ENCODE assay signal across 1 cellular context in the genomic region with DNA sequence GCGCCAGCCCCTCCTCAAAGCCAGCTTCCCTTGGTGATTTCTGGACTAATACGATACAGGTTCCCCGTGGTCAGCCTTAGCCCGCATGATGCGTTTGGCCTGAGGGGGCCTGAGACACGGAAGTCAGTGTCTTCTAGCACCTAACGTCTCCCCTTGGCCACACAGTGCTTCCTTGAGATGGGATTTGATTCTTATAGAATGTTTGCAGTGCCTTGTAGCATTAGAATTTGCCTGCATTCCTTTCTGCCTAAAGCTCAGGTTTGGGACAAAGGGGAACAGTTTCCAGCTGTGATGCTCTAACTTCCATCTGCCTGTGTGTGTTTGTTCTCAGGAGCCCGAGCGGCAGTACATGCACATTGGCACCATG.
A peak's percentile ranks its signal among the peaks of the same experiment; 100 is the strongest.
TF ChIP-seq lines count a peak whose summit lies in the region.

No MANE protein-coding gene starts in this region.

TF ChIP-seq in H1, 55 proteins besides CTCF, POLR2A, EP300 and RAD21:
- 0 out of 2 replicates have a peak, but pooled peaks have one; percentile 19 for TF ChIP-seq TEAD4 (IDR thresholded peaks at IDR 0.05; ENCODE audit: low read depth, low read length)
- TF ChIP-seq SP4 (IDR thresholded peaks at IDR 0.05; ENCODE audit: low read length), result no peak
